8 cellular contexts compared by ENCODE assay signal in the genomic region with DNA sequence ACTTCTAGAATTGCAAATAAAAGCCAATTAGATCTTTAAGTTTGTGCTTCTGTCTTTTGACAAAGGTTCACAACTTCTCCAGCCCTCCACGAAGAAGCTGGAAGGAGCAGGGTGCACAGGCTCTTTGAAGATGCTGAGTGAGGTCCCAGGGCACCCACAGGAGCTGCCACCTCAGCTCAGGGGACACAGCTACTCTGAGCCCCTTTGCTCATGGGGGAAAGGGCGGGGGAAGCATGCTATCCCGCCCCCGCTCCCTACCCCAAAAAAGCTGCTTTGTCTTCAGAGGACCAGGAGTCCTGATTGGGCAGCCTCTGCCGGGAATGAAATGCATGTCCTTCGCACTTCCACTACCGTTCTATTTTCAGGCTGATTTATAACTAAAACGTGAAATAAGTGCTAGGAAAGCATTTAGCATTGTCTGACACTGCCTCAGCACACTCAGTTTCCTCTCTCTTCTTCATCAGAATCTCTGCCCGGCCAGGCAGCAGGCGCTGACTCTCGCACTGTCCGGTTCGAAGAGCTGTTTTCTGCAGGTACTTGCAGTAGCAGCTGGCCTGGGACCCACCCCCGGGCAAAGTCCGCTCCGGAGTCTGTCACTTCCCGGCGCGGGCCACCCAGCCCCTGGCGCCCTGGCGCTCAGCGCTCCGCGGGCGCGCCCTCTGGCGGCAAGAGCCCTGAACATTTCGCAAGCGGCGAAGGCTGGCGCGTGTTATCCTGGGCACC. TPM values are rescaled to one million over a fixed set of nuclear protein-coding genes. Genes with fewer than 3 reads are reported as not detected.
A peak's percentile ranks its signal among the peaks of the same experiment; 100 is the strongest.
DNase-seq lines count a peak whose midpoint lies in the region; FAIRE-seq and TF ChIP-seq lines count a peak whose summit lies in the region.

No MANE protein-coding gene starts in this region.

- no peak for FAIRE-seq in frontal cortex (lab: Jason Lieb, UNC)

- no peaks in the 10 kb centered on the region for H3K4me1 ChIP-seq in SJCRH30

- no peaks in the 10 kb centered on the region for H3K27me3 ChIP-seq in SJCRH30

- H3K4me3 ChIP-seq in LNCaP clone FGC (ENCODE audit: low read depth, low read length), result peak overlapping the region; percentile 3; the same call in 1 of the 2 replicates
- peak overlapping the region; percentile 35 for H3K4me3 ChIP-seq in SJCRH30

- no peaks in the 10 kb centered on the region for H3K36me3 ChIP-seq in SJCRH30

- H3K27ac ChIP-seq in SJCRH30, result no peak overlapping the region

- no peaks in the 10 kb centered on the region for H3K9me3 ChIP-seq in SJCRH30 (replicated peaks)

- DNase-seq in ELR (ENCODE audit: low read depth), result peak; percentile 75
- peak; percentile 60 for DNase-seq in H4 (ENCODE audit: low spot score)
- DNase-seq in LNCaP clone FGC (ENCODE audit: low read depth), result peak; percentile 55
- DNase-seq in SJCRH30, result peak; percentile 84 to 88
- DNase-seq in activated gamma-delta T cell treated with anti-CD3 and anti-CD28 coated beads, Interleukin-2, amount 50 U/mL, for 16 hours (ENCODE audit: low read depth), result peak; percentile 65
- DNase-seq in frontal cortex (ENCODE audit: low spot score in 2 of 2), result peak; percentile 52 to 83
- DNase-seq in nucleus accumbens (lab: John Stamatoyannopoulos, UW), result peak in 49 of 56 donors; percentile 8 to 83 (median 49)
- peak; percentile 83 for DNase-seq in superior temporal gyrus (ENCODE audit: extremely low spot score)

- peak; percentile 95 for TF ChIP-seq CTCF in LNCaP clone FGC (IDR thresholded peaks at IDR 0.05; ENCODE audit: control insufficient read depth, extremely low read depth, insufficient read depth)

RNA-seq across cellular contexts. Expression of gene KLHL25, which starts 45.5 kb away (rescaled TPM):
- total RNA-seq in H4 (2014; rRNA removed; shearing (Covaris generic)), result 2.4 and 2.9 TPM in 2 replicates
- 8.2 and 9.5 TPM in 2 replicates for total RNA-seq in SJCRH30 (2014; rRNA removed; shearing (Covaris generic))
- 29.3 TPM for total RNA-seq in frontal cortex
